ENCODE assay signal across 8 cellular contexts in the genomic region with DNA sequence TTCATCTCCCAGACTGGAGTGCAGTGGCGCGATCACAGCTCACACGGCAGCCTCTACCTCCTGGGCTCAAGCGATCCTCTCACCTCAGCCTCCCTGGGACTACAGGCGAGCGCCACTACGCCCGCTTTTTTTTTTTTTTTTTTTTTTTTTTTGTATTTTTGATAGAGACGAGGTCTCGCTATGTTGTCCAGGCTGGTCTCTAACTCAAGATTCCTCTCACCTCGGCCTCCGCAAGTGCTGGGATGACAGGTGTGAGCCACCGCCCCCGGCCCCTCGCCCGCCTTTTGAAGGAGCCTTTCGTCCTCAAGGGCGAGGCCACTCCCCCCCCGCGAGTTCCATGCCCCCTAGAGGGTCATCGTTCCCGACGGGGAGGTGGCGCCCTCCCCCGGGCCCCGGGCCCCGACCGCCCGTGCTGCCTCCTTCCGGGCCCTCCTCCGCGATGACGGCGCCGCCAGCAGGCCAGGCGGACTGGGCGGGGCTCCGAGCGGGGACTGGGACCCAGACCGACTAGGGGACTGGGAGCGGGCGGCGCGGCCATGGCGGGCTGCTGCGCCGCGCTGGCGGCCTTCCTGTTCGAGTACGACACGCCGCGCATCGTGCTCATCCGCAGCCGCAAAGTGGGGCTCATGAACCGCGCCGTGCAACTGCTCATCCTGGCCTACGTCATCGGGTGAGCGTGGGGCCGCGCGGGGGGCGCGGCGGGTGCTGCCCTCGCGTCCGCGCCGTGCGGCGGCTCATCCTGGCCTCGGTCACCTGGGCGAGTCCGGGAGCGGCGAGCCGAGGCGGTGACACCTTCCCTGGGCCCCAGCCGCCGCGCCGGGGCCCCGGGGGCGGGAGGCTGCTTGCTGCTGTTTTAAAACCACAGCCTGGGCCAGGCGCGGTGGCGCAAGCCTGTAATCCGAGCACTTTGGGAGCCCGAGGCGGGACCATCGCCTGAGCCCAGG. TPM values are rescaled to one million over a fixed set of nuclear protein-coding genes. Genes with fewer than 3 reads are reported as not detected.
DNase-seq lines count a peak whose midpoint lies in the region; ATAC-seq, FAIRE-seq and TF ChIP-seq lines count a peak whose summit lies in the region.

A gene with protein sequence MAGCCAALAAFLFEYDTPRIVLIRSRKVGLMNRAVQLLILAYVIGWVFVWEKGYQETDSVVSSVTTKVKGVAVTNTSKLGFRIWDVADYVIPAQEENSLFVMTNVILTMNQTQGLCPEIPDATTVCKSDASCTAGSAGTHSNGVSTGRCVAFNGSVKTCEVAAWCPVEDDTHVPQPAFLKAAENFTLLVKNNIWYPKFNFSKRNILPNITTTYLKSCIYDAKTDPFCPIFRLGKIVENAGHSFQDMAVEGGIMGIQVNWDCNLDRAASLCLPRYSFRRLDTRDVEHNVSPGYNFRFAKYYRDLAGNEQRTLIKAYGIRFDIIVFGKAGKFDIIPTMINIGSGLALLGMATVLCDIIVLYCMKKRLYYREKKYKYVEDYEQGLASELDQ (plus strand): TSS at position 501 of the 944 bp plus-strand sequence. CDS start 36 bp downstream, at position 537.

- H3K9me3 ChIP-seq in OCI-LY1 (ENCODE audit: low read length) (no peaks in the 10 kb centered on the region), mucosa of rectum (ENCODE audit: control insufficient read depth in 2 of 2, low read length in 2 of 2) (no peaks in the 10 kb centered on the region)

- H2AFZ ChIP-seq in OCI-LY1 (ENCODE audit: low read length), result 0 out of 2 replicates have a peak within 1 kb of the TSS, but pooled peaks have one; percentile 53

- H3K36me3 ChIP-seq in OCI-LY1 (ENCODE audit: insufficient read depth, low read length) (no peaks in the 10 kb centered on the region), mucosa of rectum (ENCODE audit: control insufficient read depth in 2 of 2, insufficient read depth in 2 of 2, low read length in 2 of 2) (peaks cover 0 to 4% of the 10 kb centered on the region in 2 donors)

- H3K4me1 ChIP-seq in OCI-LY1 (ENCODE audit: insufficient read depth, low read length, severe bottlenecking), result peaks cover 11% of the 10 kb centered on the region
- H3K4me1 ChIP-seq in mucosa of rectum (ENCODE audit: control insufficient read depth in 2 of 2, insufficient read depth in 2 of 2, low read length in 2 of 2), result peaks cover 8 to 18% of the 10 kb centered on the region in 2 donors

- H3K79me2 ChIP-seq in OCI-LY1 (ENCODE audit: insufficient read depth, low read length), result no peaks in the 10 kb centered on the region

- H4K20me1 ChIP-seq in OCI-LY1 (ENCODE audit: insufficient read depth, low read length), result no peaks in the 10 kb centered on the region

- TF ChIP-seq CTCF in OCI-LY1 (IDR thresholded peaks at IDR 0.05; ENCODE audit: low read length), result peak; percentile 57

- H3K9ac ChIP-seq in OCI-LY1 (ENCODE audit: low read length), result peak within 1 kb of the TSS; percentile 76
- peak within 1 kb of the TSS; percentile 90 to 97 for H3K9ac ChIP-seq in mucosa of rectum (ENCODE audit: low read depth in 1 of 2, low read length in 2 of 2)

- no peaks in the 10 kb centered on the region for H3K27me3 ChIP-seq in OCI-LY1 (ENCODE audit: insufficient read depth, low read length)
- H3K27me3 ChIP-seq in mucosa of rectum (ENCODE audit: control insufficient read depth in 2 of 2, insufficient read depth in 2 of 2, low read length in 2 of 2), result no peaks in the 10 kb centered on the region

- ATAC-seq in GM21360 (IDR thresholded peaks at IDR 0.05; ENCODE audit: unreplicated experiment), result peak; percentile 80

- H3K4me2 ChIP-seq in OCI-LY1 (ENCODE audit: low read length), result peak within 1 kb of the TSS; percentile 92

- in situ Hi-C loops in Caki2 (cut with HindIII; ENCODE audit: low pct_unique_long_range_greater_than_20kb, low sequenced_read_pairs), result no loop called here

- peak; percentile 83 for DNase-seq in Caki2 (ENCODE audit: low read depth)
- DNase-seq in HTR-8/SVneo (ENCODE audit: insufficient read length, low spot score), result peak; percentile 86
- peak; percentile 72 for DNase-seq in activated T-cell treated with anti-CD3 and anti-CD28 coated beads for 1 hour (ENCODE audit: low read depth)
- DNase-seq in epithelial cell of prostate (ENCODE audit: low read depth, low spot score), result no peak
- DNase-seq in stimulated activated CD8-positive, alpha-beta memory T cell treated with anti-CD3 and anti-CD28 coated beads, Interleukin-7, amount 100 ng/mL, for 1 hour (ENCODE audit: low read depth in 2 of 2), result peak; percentile 67 to 69

- H3K9me2 ChIP-seq in OCI-LY1 (ENCODE audit: low read depth, low read length), result no peaks in the 10 kb centered on the region

- peak within 1 kb of the TSS; percentile 75 for H3K4me3 ChIP-seq in OCI-LY1 (ENCODE audit: low read depth, low read length, poor library complexity, severe bottlenecking)
- peak within 1 kb of the TSS; percentile 89 to 93 for H3K4me3 ChIP-seq in mucosa of rectum (ENCODE audit: low read length in 2 of 2)

- no peak for FAIRE-seq in HTR-8/SVneo (lab: Jason Lieb, UNC)

- peak within 1 kb of the TSS; percentile 50 for H3K27ac ChIP-seq in OCI-LY1 (ENCODE audit: low read depth, low read length, poor library complexity, severe bottlenecking)
- peak within 1 kb of the TSS; percentile 49 for H3K27ac ChIP-seq in epithelial cell of prostate
- peak within 1 kb of the TSS; percentile 93 to 94 for H3K27ac ChIP-seq in mucosa of rectum (ENCODE audit: low read depth in 2 of 2, low read length in 2 of 2)

- H3F3A ChIP-seq in OCI-LY1 (ENCODE audit: insufficient read depth, low read length), result no peaks in the 10 kb centered on the region

RNA-seq across cellular contexts. Expression of the gene that starts here (rescaled TPM):
- total RNA-seq in Caki2 (2014; rRNA removed; shearing (Covaris generic); ENCODE audit: low replicate concordance), result 137 and 166 TPM in 2 replicates
